Comparison of ENCODE assay signal across 8 cellular contexts in the genomic region with DNA sequence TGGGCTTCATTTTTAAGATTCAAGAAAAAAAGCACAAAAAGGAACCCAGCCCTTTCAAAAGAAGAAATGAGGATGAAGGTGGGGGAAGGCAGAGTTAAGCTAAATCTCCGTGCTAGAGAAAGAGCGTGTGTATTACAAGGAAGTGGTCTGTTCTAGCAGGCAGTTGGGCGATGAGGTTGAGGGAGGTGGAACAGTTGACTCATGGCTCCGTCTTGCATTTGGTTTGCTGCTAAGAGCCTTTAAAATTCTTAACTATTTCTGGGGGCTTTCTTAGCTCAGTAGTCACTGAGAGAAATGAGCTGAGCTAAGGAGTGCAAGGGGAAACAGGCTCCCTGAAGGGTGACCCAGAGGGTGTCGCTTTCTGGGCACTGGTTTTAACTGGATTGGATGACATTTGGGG.
A peak's percentile ranks its signal among the peaks of the same experiment; 100 is the strongest.
DNase-seq lines count a peak whose midpoint lies in the region; ATAC-seq and TF ChIP-seq lines count a peak whose summit lies in the region.

No MANE protein-coding gene starts in this region.

- H3K4me3 ChIP-seq in AG04449 (ENCODE audit: low read depth, low read length) = no peak overlapping the region
- H3K4me3 ChIP-seq in choroid plexus epithelial cell (ENCODE audit: low read depth, low read length) = no peak overlapping the region

- ATAC-seq in GM18873 (IDR thresholded peaks at IDR 0.05; ENCODE audit: low FRiP score, unreplicated experiment) = peak; percentile 54
- ATAC-seq in HG03196 (IDR thresholded peaks at IDR 0.05; ENCODE audit: unreplicated experiment) = peak; percentile 80

- no peak for TF ChIP-seq CTCF in AG04449 (IDR thresholded peaks at IDR 0.05; ENCODE audit: insufficient read depth, low read length, missing control alignments)
- TF ChIP-seq CTCF in choroid plexus epithelial cell (conservative IDR thresholded peaks at IDR 0.05; ENCODE audit: low read depth, low read length) = no peak

- CTCF ChIA-PET in AG04449 (lab: Yijun Ruan, JAX) = interaction anchor here (1.4 to 1.7 kb wide), 2 partner anchors 16 to 129 kb away, joined by 3 to 4 read pairs; no protein-coding TSS in a partner anchor
- CTCF ChIA-PET in HEK293T (lab: Yijun Ruan, JAX) = no interaction called here

- POLR2A ChIA-PET in AG04449 (lab: Yijun Ruan, JAX) = no interaction called here
- POLR2A ChIA-PET in HEK293T (lab: Yijun Ruan, JAX) = no interaction called here

- DNase-seq in AG04449 (ENCODE audit: low read depth, low spot score) (peak; percentile 44), UCSD-AML1 (lab: John Stamatoyannopoulos, UW; ENCODE audit: unreplicated experiment) (peak; percentile 57), choroid plexus epithelial cell (ENCODE audit: low read depth) (peak; percentile 96), HEK293T (ENCODE audit: extremely low spot score) (no peak), HPDE6-E6E7 (ENCODE audit: extremely low spot score) (no peak)
- peak; percentile 41 to 62 (median 57) for DNase-seq in stimulated activated CD4-positive, alpha-beta T cell treated with anti-CD3 and anti-CD28 coated beads, Interleukin-12 subunit alpha, Interleukin-12 subunit beta, amount 100 ng/mL, for 48 hours (ENCODE audit: low read depth in 2 of 3, low spot score in 1 of 3)

TF ChIP-seq in HEK293T, 16 proteins besides CTCF, POLR2A, EP300 and RAD21:
- no peak for TF ChIP-seq CTBP1 (IDR thresholded peaks at IDR 0.05; ENCODE audit: borderline replicate concordance)
- TF ChIP-seq TARDBP (IDR thresholded peaks at IDR 0.05) = no peak
- TF ChIP-seq HDGF (IDR thresholded peaks at IDR 0.05; ENCODE audit: borderline replicate concordance) = no peak
- TF ChIP-seq BHLHE40 (IDR thresholded peaks at IDR 0.05; ENCODE audit: borderline replicate concordance) = no peak
- TF ChIP-seq, protein P1, sequence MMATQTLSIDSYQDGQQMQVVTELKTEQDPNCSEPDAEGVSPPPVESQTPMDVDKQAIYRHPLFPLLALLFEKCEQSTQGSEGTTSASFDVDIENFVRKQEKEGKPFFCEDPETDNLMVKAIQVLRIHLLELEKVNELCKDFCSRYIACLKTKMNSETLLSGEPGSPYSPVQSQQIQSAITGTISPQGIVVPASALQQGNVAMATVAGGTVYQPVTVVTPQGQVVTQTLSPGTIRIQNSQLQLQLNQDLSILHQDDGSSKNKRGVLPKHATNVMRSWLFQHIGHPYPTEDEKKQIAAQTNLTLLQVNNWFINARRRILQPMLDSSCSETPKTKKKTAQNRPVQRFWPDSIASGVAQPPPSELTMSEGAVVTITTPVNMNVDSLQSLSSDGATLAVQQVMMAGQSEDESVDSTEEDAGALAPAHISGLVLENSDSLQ (IDR thresholded peaks at IDR 0.05) = no peak
- TF ChIP-seq NFRKB (IDR thresholded peaks at IDR 0.05) = no peak
- TF ChIP-seq SUZ12 (IDR thresholded peaks at IDR 0.05) = no peak
- no peak for TF ChIP-seq ZNF384 (IDR thresholded peaks at IDR 0.05)
- TF ChIP-seq FOXK2 (IDR thresholded peaks at IDR 0.05) = no peak
- no peak for TF ChIP-seq L3MBTL2 (conservative IDR thresholded peaks at IDR 0.05)
- no peak for TF ChIP-seq SP1 (IDR thresholded peaks at IDR 0.05)
- TF ChIP-seq ELF4 (IDR thresholded peaks at IDR 0.05) = no peak
- no peak for TF ChIP-seq LEF1 (IDR thresholded peaks at IDR 0.05; ENCODE audit: borderline replicate concordance)
- no peak for TF ChIP-seq FOXM1 (IDR thresholded peaks at IDR 0.05; ENCODE audit: borderline replicate concordance)
- TF ChIP-seq ARNT (IDR thresholded peaks at IDR 0.05) = no peak

Comparison
In these comparisons a context has a peak if more than half of its experiments do, and no peak if none do; other contexts are left out.
1. DNase-seq: peak in AG04449 (single experiment), UCSD-AML1 (single experiment), choroid plexus epithelial cell (single experiment) and stimulated activated CD4-positive, alpha-beta T cell treated with anti-CD3 and anti-CD28 coated beads, Interleukin-12 subunit alpha, Interleukin-12 subunit beta, amount 100 ng/mL, for 48 hours (3 of 3); none in HEK293T (single experiment) and HPDE6-E6E7 (single experiment).